ENCODE assay signal across 16 cellular contexts in genomic region chr10:35412900-35413491, GRCh38.
DNase-seq lines count a peak whose midpoint lies in the region; ATAC-seq, FAIRE-seq and TF ChIP-seq lines count a peak whose summit lies in the region.
"Had no signal": no experiment of that assay in that cellular context is flagged by ENCODE, and none has a peak within 500 bp of the region (broad histone marks: within the 10 kb centered on the region; RNA-seq: fewer than 3 reads in every experiment).

No MANE protein-coding gene starts in this region.

- peak overlapping the region in 1 of 2 experiments; percentile 8; a peak in 1 of 4 replicates for H3K4me2 ChIP-seq in H1 (ENCODE audit: insufficient read depth in 1 of 2, low read depth in 2 of 2, low read length in 2 of 2)

- no peak for TF ChIP-seq RAD21 in H1 (IDR thresholded peaks at IDR 0.05 in 1 of 2, conservative IDR thresholded peaks at IDR 0.05 in 1 of 2; ENCODE audit: low read depth in 2 of 2, low read length in 2 of 2)

- no peak overlapping the region for H2AK5ac ChIP-seq in H1 (ENCODE audit: low read depth, low read length)

- TF ChIP-seq EP300 in H1 (IDR thresholded peaks at IDR 0.05; ENCODE audit: borderline replicate concordance in 1 of 2, low read depth in 2 of 2, low read length in 2 of 2): no peak
- TF ChIP-seq EP300 in sigmoid colon (IDR thresholded peaks at IDR 0.05): no peak

- H2BK5ac ChIP-seq in H1 (ENCODE audit: low read depth, low read length): no peak overlapping the region

- no peak overlapping the region for H3K14ac ChIP-seq in H1 (ENCODE audit: insufficient read length)

- 0 out of 2 replicates have a peak overlapping the region, but pooled peaks have one; percentile 33 for H2BK15ac ChIP-seq in H1 (ENCODE audit: low read length)

- no peak overlapping the region for H3K4ac ChIP-seq in H1 (replicated peaks; ENCODE audit: insufficient read length, low read depth, low read length)

- no peak overlapping the region for H3K4me3 ChIP-seq in H1 (ENCODE audit: extremely low read depth in 1 of 4, insufficient read depth in 2 of 4, low read depth in 3 of 4, low read length in 4 of 4)
- no peak overlapping the region for H3K4me3 ChIP-seq in sigmoid colon
- no peak overlapping the region for H3K4me3 ChIP-seq in H7 (ENCODE audit: insufficient read depth, low read depth, low read length)
- H3K4me3 ChIP-seq: colonic mucosa had no signal

- H3K4me1 ChIP-seq in H1 (replicated peaks in 1 of 4; ENCODE audit: control insufficient read depth in 3 of 4, insufficient read depth in 4 of 4, low read length in 3 of 4): peaks cover 7 to 29% (median 9%) of the 10 kb centered on the region in 4 experiments; a peak in 6 of 7 replicates
- H3K4me1 ChIP-seq in sigmoid colon: peaks cover 0 to 74% (median 67%) of the 10 kb centered on the region in 4 donors
- H3K4me1 ChIP-seq: colonic mucosa had no signal

- peak; percentile 61 to 65 for ATAC-seq in activated CD4-positive, CD25-positive, alpha-beta regulatory T cell treated with anti-CD3 and anti-CD28 coated beads, Interleukin-2, amount 50 U/mL, for 24 hours
- ATAC-seq in HG03521 (IDR thresholded peaks at IDR 0.05; ENCODE audit: unreplicated experiment): no peak

- intact Hi-C loops in sigmoid colon (cut with DNase I): no loop called here

- TF ChIP-seq CTCF in H1 (IDR thresholded peaks at IDR 0.05; ENCODE audit: control extremely low read depth in 1 of 3, insufficient read depth in 1 of 3, low read depth in 1 of 3, low read length in 3 of 3): no peak
- no peak for TF ChIP-seq CTCF in sigmoid colon (IDR thresholded peaks at IDR 0.05)

- TF ChIP-seq POLR2A in H1 (IDR thresholded peaks at IDR 0.05; ENCODE audit: control extremely low read depth in 1 of 2, low read depth in 2 of 2, low read length in 2 of 2): no peak
- TF ChIP-seq POLR2A in sigmoid colon (IDR thresholded peaks at IDR 0.05): no peak

- peaks cover 11% of the 10 kb centered on the region for H3K79me1 ChIP-seq in H1 (ENCODE audit: low read depth, low read length)

- peaks cover 2 to 12% of the 10 kb centered on the region in 2 experiments for H4K20me1 ChIP-seq in H1 (replicated peaks in 1 of 2; ENCODE audit: control insufficient read depth in 1 of 2, insufficient read depth in 2 of 2, low read length in 2 of 2)

- no peak for FAIRE-seq in H1 (lab: Jason Lieb, UNC)

- DNase-seq in activated CD4-positive, CD25-positive, alpha-beta regulatory T cell (lab: John Stamatoyannopoulos, UW): no peak
- DNase-seq in RKO (ENCODE audit: low spot score) (peak; percentile 46), H1 (ENCODE audit: low read depth in 1 of 2, low spot score in 2 of 2) (no peak), sigmoid colon (peak; percentile 11), H7 (no peak), nucleus accumbens (lab: John Stamatoyannopoulos, UW) (no peak)
- DNase-seq: 8988T, colonic mucosa, DMS79, KG1, NCI-H2171 treated with DMSO at 0.1 percent for 48 hours, posterior cingulate gyrus, substantia nigra had no signal

- H3K27me3 ChIP-seq in H1 (replicated peaks in 1 of 4; ENCODE audit: control insufficient read depth in 3 of 4, extremely low read depth in 1 of 4, insufficient read depth in 3 of 4, low read length in 3 of 4): no peaks in the 10 kb centered on the region
- H3K27me3 ChIP-seq in sigmoid colon: no peaks in the 10 kb centered on the region
- H3K27me3 ChIP-seq in H7 (ENCODE audit: control insufficient read depth, insufficient read depth, low read length): no peaks in the 10 kb centered on the region
- H3K27me3 ChIP-seq: colonic mucosa had no signal

- H4K91ac ChIP-seq in H1 (replicated peaks; ENCODE audit: insufficient read length, low read length): no peak overlapping the region

- H3K36me3 ChIP-seq in H1 (ENCODE audit: control insufficient read depth in 2 of 4, insufficient read depth in 4 of 4, low read length in 3 of 4) (no peaks in the 10 kb centered on the region), sigmoid colon (no peaks in the 10 kb centered on the region), H7 (replicated peaks; ENCODE audit: control insufficient read depth, insufficient read depth, low read length) (no peaks in the 10 kb centered on the region)
- H3K36me3 ChIP-seq: colonic mucosa had no signal

- H3K9me3 ChIP-seq in H1 (ENCODE audit: insufficient read depth in 2 of 2, low read depth in 1 of 2, low read length in 1 of 2) (no peaks in the 10 kb centered on the region), sigmoid colon (no peaks in the 10 kb centered on the region)
- H3K9me3 ChIP-seq: colonic mucosa had no signal

- H2BK12ac ChIP-seq in H1 (ENCODE audit: low read depth, low read length): no peak overlapping the region

- peaks cover 5 to 83% of the 10 kb centered on the region in 2 experiments for H3K79me2 ChIP-seq in H1 (ENCODE audit: control insufficient read depth in 1 of 2, insufficient read depth in 2 of 2, low read length in 2 of 2)

- H2AFZ ChIP-seq in H1 (ENCODE audit: low read length): no peak overlapping the region

- CTCF ChIA-PET in H1 (lab: Charles Lee; ENCODE audit: partially characterized antibody): interaction anchor here (0.8 to 1.6 kb wide), 3 partner anchors 11 to 292 kb away, joined by 3 to 5 read pairs (median 3); no protein-coding TSS in a partner anchor

- H4K8ac ChIP-seq in H1 (ENCODE audit: extremely low read depth, insufficient read depth, low read length): no peak overlapping the region

- no peaks in the 10 kb centered on the region for H3K23me2 ChIP-seq in H1 (ENCODE audit: low read depth, low read length)

- POLR2A ChIA-PET in H1 (lab: Charles Lee; ENCODE audit: partially characterized antibody): interaction anchor here (0.6 kb wide), 1 partner anchor 1237 kb away, joined by 3 read pairs; no protein-coding TSS in a partner anchor

- H2BK20ac ChIP-seq in H1 (ENCODE audit: low read length): no peak overlapping the region

- H3K9ac ChIP-seq in H1 (replicated peaks in 1 of 4; ENCODE audit: extremely low read depth in 1 of 4, low read depth in 3 of 4, low read length in 3 of 4): no peak overlapping the region

- no peak overlapping the region for H3K23ac ChIP-seq in H1 (ENCODE audit: insufficient read length)

- H3K27ac ChIP-seq in H1 (ENCODE audit: low read depth, low read length): no peak overlapping the region
- H3K27ac ChIP-seq in sigmoid colon: peak overlapping the region in 1 of 4 donors; percentile 43
- H3K27ac ChIP-seq: colonic mucosa, VCaP had no signal

- H3K18ac ChIP-seq in H1 (ENCODE audit: extremely low read depth, low read length): no peak overlapping the region

- no peak overlapping the region for H2BK120ac ChIP-seq in H1 (replicated peaks; ENCODE audit: low read depth, low read length)

- H4K5ac ChIP-seq in H1 (ENCODE audit: insufficient read length, low read depth, low read length): no peak overlapping the region

- no peak overlapping the region for H3K56ac ChIP-seq in H1 (replicated peaks; ENCODE audit: insufficient read length, low read depth, low read length)

- WGBS in H1 (ENCODE audit: extremely low coverage in 1 of 2, insufficient coverage in 1 of 2, insufficient read length in 1 of 2, insufficient replicate concordance in 2 of 2, low coverage in 1 of 2, low lambda C conversion rate in 2 of 2, missing lambda C conversion rate in 1 of 2), 2 experiments: 73% methylated on average over 2 of the region's 4 CpGs; no CpG with 5 or more reads in 1 of the 2 experiments
- 93 to 94% methylated on average over 4 of the region's 4 CpGs for WGBS in sigmoid colon, 2 donors

TF ChIP-seq in H1, 55 proteins besides CTCF, POLR2A, EP300 and RAD21:
- TF ChIP-seq YY1 (IDR thresholded peaks at IDR 0.05; ENCODE audit: low read depth, low read length) (no peak), ATF2 (IDR thresholded peaks at IDR 0.05; ENCODE audit: low read length) (no peak), TEAD4 (IDR thresholded peaks at IDR 0.05; ENCODE audit: low read depth, low read length) (peak; percentile 54; the same call in 1 of the 2 replicates)

Comparison
In these comparisons a context has a peak if more than half of its experiments do, and no peak if none do; other contexts are left out.
1. DNase-seq: peak in RKO (single experiment) and sigmoid colon (single experiment); none in activated CD4-positive, CD25-positive, alpha-beta regulatory T cell (0 of 4), H1 (0 of 2), H7 (single experiment) and nucleus accumbens (0 of 56).